Comparison of ENCODE assay signal across 1 cellular context in the genomic region with DNA sequence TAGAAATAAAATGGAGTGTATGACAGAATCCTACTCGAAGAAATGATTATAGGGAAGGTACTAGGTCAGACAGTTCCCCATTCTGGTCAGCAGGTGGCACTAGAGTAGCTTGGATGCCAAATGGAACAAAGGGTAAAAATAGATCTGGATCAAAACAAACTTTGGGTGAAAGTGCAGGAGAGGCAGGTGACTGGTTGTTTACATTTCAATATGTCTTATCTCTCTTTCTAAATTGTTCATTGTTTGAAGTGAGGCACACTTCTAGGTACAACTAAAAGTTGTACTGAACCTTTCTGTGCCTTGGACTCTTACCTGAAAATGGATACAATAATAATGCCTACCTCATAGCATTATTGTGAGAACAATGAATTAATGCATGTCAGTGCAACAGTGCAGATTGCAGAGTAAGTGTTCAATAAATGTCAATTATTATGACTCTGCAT.
A peak's percentile ranks its signal among the peaks of the same experiment; 100 is the strongest.
TF ChIP-seq lines count a peak whose summit lies in the region.

No MANE protein-coding gene starts in this region.

TF ChIP-seq in K562, 482 proteins besides CTCF, POLR2A, EP300 and RAD21 (continued from another document and continues in another):
- TF ChIP-seq, protein P1, sequence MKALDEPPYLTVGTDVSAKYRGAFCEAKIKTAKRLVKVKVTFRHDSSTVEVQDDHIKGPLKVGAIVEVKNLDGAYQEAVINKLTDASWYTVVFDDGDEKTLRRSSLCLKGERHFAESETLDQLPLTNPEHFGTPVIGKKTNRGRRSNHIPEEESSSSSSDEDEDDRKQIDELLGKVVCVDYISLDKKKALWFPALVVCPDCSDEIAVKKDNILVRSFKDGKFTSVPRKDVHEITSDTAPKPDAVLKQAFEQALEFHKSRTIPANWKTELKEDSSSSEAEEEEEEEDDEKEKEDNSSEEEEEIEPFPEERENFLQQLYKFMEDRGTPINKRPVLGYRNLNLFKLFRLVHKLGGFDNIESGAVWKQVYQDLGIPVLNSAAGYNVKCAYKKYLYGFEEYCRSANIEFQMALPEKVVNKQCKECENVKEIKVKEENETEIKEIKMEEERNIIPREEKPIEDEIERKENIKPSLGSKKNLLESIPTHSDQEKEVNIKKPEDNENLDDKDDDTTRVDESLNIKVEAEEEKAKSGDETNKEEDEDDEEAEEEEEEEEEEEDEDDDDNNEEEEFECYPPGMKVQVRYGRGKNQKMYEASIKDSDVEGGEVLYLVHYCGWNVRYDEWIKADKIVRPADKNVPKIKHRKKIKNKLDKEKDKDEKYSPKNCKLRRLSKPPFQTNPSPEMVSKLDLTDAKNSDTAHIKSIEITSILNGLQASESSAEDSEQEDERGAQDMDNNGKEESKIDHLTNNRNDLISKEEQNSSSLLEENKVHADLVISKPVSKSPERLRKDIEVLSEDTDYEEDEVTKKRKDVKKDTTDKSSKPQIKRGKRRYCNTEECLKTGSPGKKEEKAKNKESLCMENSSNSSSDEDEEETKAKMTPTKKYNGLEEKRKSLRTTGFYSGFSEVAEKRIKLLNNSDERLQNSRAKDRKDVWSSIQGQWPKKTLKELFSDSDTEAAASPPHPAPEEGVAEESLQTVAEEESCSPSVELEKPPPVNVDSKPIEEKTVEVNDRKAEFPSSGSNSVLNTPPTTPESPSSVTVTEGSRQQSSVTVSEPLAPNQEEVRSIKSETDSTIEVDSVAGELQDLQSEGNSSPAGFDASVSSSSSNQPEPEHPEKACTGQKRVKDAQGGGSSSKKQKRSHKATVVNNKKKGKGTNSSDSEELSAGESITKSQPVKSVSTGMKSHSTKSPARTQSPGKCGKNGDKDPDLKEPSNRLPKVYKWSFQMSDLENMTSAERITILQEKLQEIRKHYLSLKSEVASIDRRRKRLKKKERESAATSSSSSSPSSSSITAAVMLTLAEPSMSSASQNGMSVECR (CRISPR knock-in tag; IDR thresholded peaks at IDR 0.05): no peak
- TF ChIP-seq NR2C1 (IDR thresholded peaks at IDR 0.05) (peak; percentile 52), NR2C1 (tag; IDR thresholded peaks at IDR 0.05) (peak; percentile 64), MEF2D (tag; conservative IDR thresholded peaks at IDR 0.05; ENCODE audit: low read depth) (peak; percentile 92), FOXJ3 (CRISPR knock-in tag; IDR thresholded peaks at IDR 0.05) (no peak), SIRT6 (IDR thresholded peaks at IDR 0.05; ENCODE audit: low read depth, low read length) (no peak), ZNF76 (CRISPR knock-in tag; IDR thresholded peaks at IDR 0.05; ENCODE audit: borderline replicate concordance) (no peak), ZNF24 (IDR thresholded peaks at IDR 0.05) (peak; percentile 85), MAFK (IDR thresholded peaks at IDR 0.05; ENCODE audit: low read length) (0 out of 2 replicates have a peak, but pooled peaks have one; percentile 9), DIDO1 (tag; IDR thresholded peaks at IDR 0.05; ENCODE audit: low read depth) (no peak), STAT5B (CRISPR knock-in tag; IDR thresholded peaks at IDR 0.05) (no peak), DMBX1 (CRISPR knock-in tag; IDR thresholded peaks at IDR 0.05; ENCODE audit: borderline replicate concordance) (no peak), EZH2 (IDR thresholded peaks at IDR 0.05; ENCODE audit: borderline replicate concordance, low read depth, low read length) (no peak), STAG1 (CRISPR knock-in tag; IDR thresholded peaks at IDR 0.05; ENCODE audit: borderline replicate concordance) (peak; percentile 49; the same call in 1 of the 2 replicates), ARID2 (IDR thresholded peaks at IDR 0.05) (peak; percentile 86), SOX6 (IDR thresholded peaks at IDR 0.05) (peak; percentile 98), ERF (CRISPR knock-in tag; IDR thresholded peaks at IDR 0.05) (no peak), SPI1 (IDR thresholded peaks at IDR 0.05; ENCODE audit: borderline replicate concordance, low read depth, low read length) (0 out of 2 replicates have a peak, but pooled peaks have one; percentile 16), GTF2F1 (IDR thresholded peaks at IDR 0.05; ENCODE audit: low read depth, low read length) (no peak), PCBP1 (IDR thresholded peaks at IDR 0.05; ENCODE audit: low read depth, low read length, poor library complexity, severe bottlenecking) (no peak), NR2C2 (CRISPR knock-in tag; IDR thresholded peaks at IDR 0.05) (no peak), NR2C2 (tag; IDR thresholded peaks at IDR 0.05) (peak; percentile 56)
- TF ChIP-seq, protein P2, sequence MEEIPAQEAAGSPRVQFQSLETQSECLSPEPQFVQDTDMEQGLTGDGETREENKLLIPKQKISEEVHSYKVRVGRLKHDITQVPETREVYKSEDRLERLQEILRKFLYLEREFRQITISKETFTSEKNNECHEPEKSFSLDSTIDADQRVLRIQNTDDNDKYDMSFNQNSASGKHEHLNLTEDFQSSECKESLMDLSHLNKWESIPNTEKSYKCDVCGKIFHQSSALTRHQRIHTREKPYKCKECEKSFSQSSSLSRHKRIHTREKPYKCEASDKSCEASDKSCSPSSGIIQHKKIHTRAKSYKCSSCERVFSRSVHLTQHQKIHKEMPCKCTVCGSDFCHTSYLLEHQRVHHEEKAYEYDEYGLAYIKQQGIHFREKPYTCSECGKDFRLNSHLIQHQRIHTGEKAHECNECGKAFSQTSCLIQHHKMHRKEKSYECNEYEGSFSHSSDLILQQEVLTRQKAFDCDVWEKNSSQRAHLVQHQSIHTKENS (CRISPR knock-in tag; IDR thresholded peaks at IDR 0.05): no peak
- TF ChIP-seq, protein P3, sequence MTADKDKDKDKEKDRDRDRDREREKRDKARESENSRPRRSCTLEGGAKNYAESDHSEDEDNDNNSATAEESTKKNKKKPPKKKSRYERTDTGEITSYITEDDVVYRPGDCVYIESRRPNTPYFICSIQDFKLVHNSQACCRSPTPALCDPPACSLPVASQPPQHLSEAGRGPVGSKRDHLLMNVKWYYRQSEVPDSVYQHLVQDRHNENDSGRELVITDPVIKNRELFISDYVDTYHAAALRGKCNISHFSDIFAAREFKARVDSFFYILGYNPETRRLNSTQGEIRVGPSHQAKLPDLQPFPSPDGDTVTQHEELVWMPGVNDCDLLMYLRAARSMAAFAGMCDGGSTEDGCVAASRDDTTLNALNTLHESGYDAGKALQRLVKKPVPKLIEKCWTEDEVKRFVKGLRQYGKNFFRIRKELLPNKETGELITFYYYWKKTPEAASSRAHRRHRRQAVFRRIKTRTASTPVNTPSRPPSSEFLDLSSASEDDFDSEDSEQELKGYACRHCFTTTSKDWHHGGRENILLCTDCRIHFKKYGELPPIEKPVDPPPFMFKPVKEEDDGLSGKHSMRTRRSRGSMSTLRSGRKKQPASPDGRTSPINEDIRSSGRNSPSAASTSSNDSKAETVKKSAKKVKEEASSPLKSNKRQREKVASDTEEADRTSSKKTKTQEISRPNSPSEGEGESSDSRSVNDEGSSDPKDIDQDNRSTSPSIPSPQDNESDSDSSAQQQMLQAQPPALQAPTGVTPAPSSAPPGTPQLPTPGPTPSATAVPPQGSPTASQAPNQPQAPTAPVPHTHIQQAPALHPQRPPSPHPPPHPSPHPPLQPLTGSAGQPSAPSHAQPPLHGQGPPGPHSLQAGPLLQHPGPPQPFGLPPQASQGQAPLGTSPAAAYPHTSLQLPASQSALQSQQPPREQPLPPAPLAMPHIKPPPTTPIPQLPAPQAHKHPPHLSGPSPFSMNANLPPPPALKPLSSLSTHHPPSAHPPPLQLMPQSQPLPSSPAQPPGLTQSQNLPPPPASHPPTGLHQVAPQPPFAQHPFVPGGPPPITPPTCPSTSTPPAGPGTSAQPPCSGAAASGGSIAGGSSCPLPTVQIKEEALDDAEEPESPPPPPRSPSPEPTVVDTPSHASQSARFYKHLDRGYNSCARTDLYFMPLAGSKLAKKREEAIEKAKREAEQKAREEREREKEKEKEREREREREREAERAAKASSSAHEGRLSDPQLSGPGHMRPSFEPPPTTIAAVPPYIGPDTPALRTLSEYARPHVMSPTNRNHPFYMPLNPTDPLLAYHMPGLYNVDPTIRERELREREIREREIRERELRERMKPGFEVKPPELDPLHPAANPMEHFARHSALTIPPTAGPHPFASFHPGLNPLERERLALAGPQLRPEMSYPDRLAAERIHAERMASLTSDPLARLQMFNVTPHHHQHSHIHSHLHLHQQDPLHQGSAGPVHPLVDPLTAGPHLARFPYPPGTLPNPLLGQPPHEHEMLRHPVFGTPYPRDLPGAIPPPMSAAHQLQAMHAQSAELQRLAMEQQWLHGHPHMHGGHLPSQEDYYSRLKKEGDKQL (CRISPR knock-in tag; IDR thresholded peaks at IDR 0.05; ENCODE audit: borderline replicate concordance): no peak
- TF ChIP-seq, protein P4, sequence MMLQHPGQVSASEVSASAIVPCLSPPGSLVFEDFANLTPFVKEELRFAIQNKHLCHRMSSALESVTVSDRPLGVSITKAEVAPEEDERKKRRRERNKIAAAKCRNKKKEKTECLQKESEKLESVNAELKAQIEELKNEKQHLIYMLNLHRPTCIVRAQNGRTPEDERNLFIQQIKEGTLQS (IDR thresholded peaks at IDR 0.05): no peak
- TF ChIP-seq, protein P4 (CRISPR knock-in tag; conservative IDR thresholded peaks at IDR 0.05): 0 out of 2 replicates have a peak, but pooled peaks have one; percentile 39
- TF ChIP-seq, protein P5, sequence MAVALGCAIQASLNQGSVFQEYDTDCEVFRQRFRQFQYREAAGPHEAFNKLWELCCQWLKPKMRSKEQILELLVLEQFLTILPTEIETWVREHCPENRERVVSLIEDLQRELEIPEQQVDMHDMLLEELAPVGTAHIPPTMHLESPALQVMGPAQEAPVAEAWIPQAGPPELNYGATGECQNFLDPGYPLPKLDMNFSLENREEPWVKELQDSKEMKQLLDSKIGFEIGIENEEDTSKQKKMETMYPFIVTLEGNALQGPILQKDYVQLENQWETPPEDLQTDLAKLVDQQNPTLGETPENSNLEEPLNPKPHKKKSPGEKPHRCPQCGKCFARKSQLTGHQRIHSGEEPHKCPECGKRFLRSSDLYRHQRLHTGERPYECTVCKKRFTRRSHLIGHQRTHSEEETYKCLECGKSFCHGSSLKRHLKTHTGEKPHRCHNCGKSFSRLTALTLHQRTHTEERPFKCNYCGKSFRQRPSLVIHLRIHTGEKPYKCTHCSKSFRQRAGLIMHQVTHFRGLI (CRISPR knock-in tag; IDR thresholded peaks at IDR 0.05): no peak
- TF ChIP-seq, protein P6, sequence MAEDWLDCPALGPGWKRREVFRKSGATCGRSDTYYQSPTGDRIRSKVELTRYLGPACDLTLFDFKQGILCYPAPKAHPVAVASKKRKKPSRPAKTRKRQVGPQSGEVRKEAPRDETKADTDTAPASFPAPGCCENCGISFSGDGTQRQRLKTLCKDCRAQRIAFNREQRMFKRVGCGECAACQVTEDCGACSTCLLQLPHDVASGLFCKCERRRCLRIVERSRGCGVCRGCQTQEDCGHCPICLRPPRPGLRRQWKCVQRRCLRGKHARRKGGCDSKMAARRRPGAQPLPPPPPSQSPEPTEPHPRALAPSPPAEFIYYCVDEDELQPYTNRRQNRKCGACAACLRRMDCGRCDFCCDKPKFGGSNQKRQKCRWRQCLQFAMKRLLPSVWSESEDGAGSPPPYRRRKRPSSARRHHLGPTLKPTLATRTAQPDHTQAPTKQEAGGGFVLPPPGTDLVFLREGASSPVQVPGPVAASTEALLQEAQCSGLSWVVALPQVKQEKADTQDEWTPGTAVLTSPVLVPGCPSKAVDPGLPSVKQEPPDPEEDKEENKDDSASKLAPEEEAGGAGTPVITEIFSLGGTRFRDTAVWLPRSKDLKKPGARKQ (CRISPR knock-in tag; IDR thresholded peaks at IDR 0.05): no peak
- TF ChIP-seq, protein P7, sequence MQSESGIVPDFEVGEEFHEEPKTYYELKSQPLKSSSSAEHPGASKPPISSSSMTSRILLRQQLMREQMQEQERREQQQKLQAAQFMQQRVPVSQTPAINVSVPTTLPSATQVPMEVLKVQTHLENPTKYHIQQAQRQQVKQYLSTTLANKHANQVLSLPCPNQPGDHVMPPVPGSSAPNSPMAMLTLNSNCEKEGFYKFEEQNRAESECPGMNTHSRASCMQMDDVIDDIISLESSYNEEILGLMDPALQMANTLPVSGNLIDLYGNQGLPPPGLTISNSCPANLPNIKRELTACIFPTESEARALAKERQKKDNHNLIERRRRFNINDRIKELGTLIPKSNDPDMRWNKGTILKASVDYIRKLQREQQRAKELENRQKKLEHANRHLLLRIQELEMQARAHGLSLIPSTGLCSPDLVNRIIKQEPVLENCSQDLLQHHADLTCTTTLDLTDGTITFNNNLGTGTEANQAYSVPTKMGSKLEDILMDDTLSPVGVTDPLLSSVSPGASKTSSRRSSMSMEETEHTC (IDR thresholded peaks at IDR 0.05): 0 out of 2 replicates have a peak, but pooled peaks have one; percentile 53
- TF ChIP-seq, protein P8, sequence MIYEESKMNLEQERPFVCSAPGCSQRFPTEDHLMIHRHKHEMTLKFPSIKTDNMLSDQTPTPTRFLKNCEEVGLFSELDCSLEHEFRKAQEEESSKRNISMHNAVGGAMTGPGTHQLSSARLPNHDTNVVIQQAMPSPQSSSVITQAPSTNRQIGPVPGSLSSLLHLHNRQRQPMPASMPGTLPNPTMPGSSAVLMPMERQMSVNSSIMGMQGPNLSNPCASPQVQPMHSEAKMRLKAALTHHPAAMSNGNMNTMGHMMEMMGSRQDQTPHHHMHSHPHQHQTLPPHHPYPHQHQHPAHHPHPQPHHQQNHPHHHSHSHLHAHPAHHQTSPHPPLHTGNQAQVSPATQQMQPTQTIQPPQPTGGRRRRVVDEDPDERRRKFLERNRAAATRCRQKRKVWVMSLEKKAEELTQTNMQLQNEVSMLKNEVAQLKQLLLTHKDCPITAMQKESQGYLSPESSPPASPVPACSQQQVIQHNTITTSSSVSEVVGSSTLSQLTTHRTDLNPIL (CRISPR knock-in tag; IDR thresholded peaks at IDR 0.05): no peak
